Comparison of ENCODE assay signal across 19 cellular contexts in genomic region chr2:212032536-212033219, GRCh38.
A peak's percentile ranks its signal among the peaks of the same experiment; 100 is the strongest.
DNase-seq lines count a peak whose midpoint lies in the region; ATAC-seq, FAIRE-seq and TF ChIP-seq lines count a peak whose summit lies in the region.
"Had no signal": no experiment of that assay in that cellular context is flagged by ENCODE, and none has a peak within 500 bp of the region (broad histone marks: within the 10 kb centered on the region; RNA-seq: fewer than 3 reads in every experiment).

No MANE protein-coding gene starts in this region.

- H3K4me1 Mint-ChIP-seq in effector memory CD8-positive, alpha-beta T cell (ENCODE audit: low read depth in 2 of 2), result no peaks in the 10 kb centered on the region
- no peaks in the 10 kb centered on the region for H3K4me1 Mint-ChIP-seq in CD4-positive, alpha-beta T cell (ENCODE audit: low read depth)
- H3K4me1 Mint-ChIP-seq: T-cell had no signal

- TF ChIP-seq POLR2A in H54 (IDR thresholded peaks at IDR 0.05; ENCODE audit: low read depth, low read length) (no peak), endothelial cell of umbilical vein (IDR thresholded peaks at IDR 0.05; ENCODE audit: low read depth, low read length) (no peak)

- H3K4me1 ChIP-seq in PC-3 (ENCODE audit: insufficient read depth, low read length), result no peaks in the 10 kb centered on the region
- peaks cover 55% of the 10 kb centered on the region for H3K4me1 ChIP-seq in endothelial cell of umbilical vein (ENCODE audit: control insufficient read depth, extremely low read depth, insufficient read depth, low read length)
- H3K4me1 ChIP-seq: gastroesophageal sphincter, upper lobe of left lung had no signal

- dilution Hi-C loops in endothelial cell of umbilical vein (cut with MboI; ENCODE audit: extremely low pct_ligation_motif_present, low sequenced_read_pairs), result no loop called here

- peaks cover 0 to 11% of the 10 kb centered on the region in 2 donors for H3K9me3 Mint-ChIP-seq in effector memory CD8-positive, alpha-beta T cell
- H3K9me3 Mint-ChIP-seq in CD4-positive, alpha-beta T cell, result peaks cover 3% of the 10 kb centered on the region
- H3K9me3 Mint-ChIP-seq: dendritic cell treated with granulocyte-macrophage colony-stimulating factor and Interleukin-4, amounts not matched to agents 40 ng/mL and 50 ng/mL, for 4 days had no signal

- H3K9me2 ChIP-seq in PC-3 (replicated peaks; ENCODE audit: low read length), result no peaks in the 10 kb centered on the region

- H3K27ac ChIP-seq in PC-3 (ENCODE audit: low read length) (no peak overlapping the region), endothelial cell of umbilical vein (ENCODE audit: insufficient read depth, low read depth, low read length) (peak overlapping the region; percentile 82)
- H3K27ac ChIP-seq in CD4-positive, alpha-beta T cell (ENCODE audit: low read depth, low read length), result no peak overlapping the region
- H3K27ac ChIP-seq: gastroesophageal sphincter, PC-9, upper lobe of left lung had no signal

- no peaks in the 10 kb centered on the region for H3K9me1 ChIP-seq in endothelial cell of umbilical vein (replicated peaks; ENCODE audit: control insufficient read depth, extremely low read depth, insufficient read depth, low read length)

- CTCF ChIA-PET in PC-3 (lab: Charles Lee), result no interaction called here
- CTCF ChIA-PET in endothelial cell of umbilical vein (lab: Charles Lee), result interaction anchor here (1.2 to 3.0 kb wide), 5 partner anchors 11 to 154 kb away, joined by 3 to 11 read pairs (median 4); no protein-coding TSS in a partner anchor
- CTCF ChIA-PET in CD4-positive, alpha-beta T cell (lab: Charles Lee), result no interaction called here

- no peaks in the 10 kb centered on the region for H3F3A ChIP-seq in PC-3 (ENCODE audit: low read length, unreplicated experiment)

- no peaks in the 10 kb centered on the region for H3K36me3 Mint-ChIP-seq in effector memory CD8-positive, alpha-beta T cell (ENCODE audit: insufficient read depth)
- H3K36me3 Mint-ChIP-seq in CD4-positive, alpha-beta T cell (ENCODE audit: low read depth), result no peaks in the 10 kb centered on the region
- H3K36me3 Mint-ChIP-seq: T-cell had no signal

- H3K4me3 ChIP-seq in PC-3 (ENCODE audit: low read length) (no peak overlapping the region), endothelial cell of umbilical vein (replicated peaks in 1 of 3; ENCODE audit: insufficient read depth in 1 of 3, low read depth in 1 of 3, low read length in 3 of 3) (peak overlapping the region in 1 of 3 experiments; percentile 20), retinal pigment epithelial cell (ENCODE audit: low read length) (no peak overlapping the region)
- H3K4me3 ChIP-seq: BLaER1 treated with 17β-estradiol and CSF1 and Interleukin-3, amounts not matched to agents 10 nM and 100 nM; gastroesophageal sphincter; GM12878; PC-9; upper lobe of left lung had no signal

- H3K79me2 ChIP-seq in PC-3 (ENCODE audit: low read length) (no peaks in the 10 kb centered on the region), endothelial cell of umbilical vein (ENCODE audit: control insufficient read depth, insufficient read depth, low read length) (no peaks in the 10 kb centered on the region)

- H3K36me3 ChIP-seq in PC-3 (ENCODE audit: low read depth, low read length), result no peaks in the 10 kb centered on the region
- no peaks in the 10 kb centered on the region for H3K36me3 ChIP-seq in endothelial cell of umbilical vein (ENCODE audit: control insufficient read depth in 2 of 2, extremely low read depth in 1 of 2, insufficient read depth in 2 of 2, low read length in 2 of 2)
- H3K36me3 ChIP-seq: BLaER1 treated with 17β-estradiol and CSF1 and Interleukin-3, amounts not matched to agents 10 nM and 100 nM; gastroesophageal sphincter; upper lobe of left lung had no signal

- no peaks in the 10 kb centered on the region for H3K9me3 ChIP-seq in PC-3 (ENCODE audit: low read length)
- H3K9me3 ChIP-seq in endothelial cell of umbilical vein (replicated peaks; ENCODE audit: control insufficient read depth, insufficient read depth, low read length), result no peaks in the 10 kb centered on the region
- no peaks in the 10 kb centered on the region for H3K9me3 ChIP-seq in CD4-positive, alpha-beta T cell (ENCODE audit: control insufficient read depth, low read length)
- H3K9me3 ChIP-seq: BLaER1 treated with 17β-estradiol and CSF1 and Interleukin-3, amounts not matched to agents 10 nM and 100 nM; gastroesophageal sphincter; upper lobe of left lung had no signal

- ATAC-seq in PC-3, result peak; percentile 53
- ATAC-seq in effector memory CD8-positive, alpha-beta T cell (replicated peaks), result no peak
- ATAC-seq in CD4-positive, alpha-beta T cell (ENCODE audit: poor library complexity), result no peak
- ATAC-seq: gastroesophageal sphincter, T-cell had no signal

- DNase-seq in H54 (ENCODE audit: insufficient read length, low spot score) (no peak), PC-3 (peak; percentile 32), endothelial cell of umbilical vein (ENCODE audit: low read depth, low spot score) (peak; percentile 69), retinal pigment epithelial cell (ENCODE audit: low read depth) (peak; percentile 28), mucosa of gallbladder (ENCODE audit: low spot score) (no peak)
- DNase-seq in effector memory CD8-positive, alpha-beta T cell, result no peak
- no peak for DNase-seq in CD4-positive, alpha-beta T cell
- DNase-seq: activated CD4-positive, alpha-beta T cell treated with anti-CD3 and anti-CD28 coated beads for 1 hour; activated T-cell treated with anti-CD3 and anti-CD28 coated beads for 4 hours; DND-41; NCI-H1092; PC-9; T-cell; upper lobe of left lung had no signal

- POLR2A ChIA-PET in PC-3 (lab: Charles Lee; ENCODE audit: unreplicated experiment) (no interaction called here), endothelial cell of umbilical vein (lab: Charles Lee) (no interaction called here)
- POLR2A ChIA-PET in CD4-positive, alpha-beta T cell (lab: Charles Lee), result no interaction called here

- H4K20me1 ChIP-seq in PC-3 (ENCODE audit: low read length) (no peaks in the 10 kb centered on the region), endothelial cell of umbilical vein (replicated peaks; ENCODE audit: control insufficient read depth, extremely low read depth, insufficient read depth, low read length) (no peaks in the 10 kb centered on the region)
- H4K20me1 ChIP-seq: BLaER1 treated with 17β-estradiol and CSF1 and Interleukin-3, amounts not matched to agents 10 nM and 100 nM had no signal

- H3K27me3 ChIP-seq in PC-3 (ENCODE audit: low read length) (no peaks in the 10 kb centered on the region; the same call in 1 of the 2 replicates), endothelial cell of umbilical vein (ENCODE audit: control insufficient read depth in 2 of 2, insufficient read depth in 2 of 2, low read length in 2 of 2) (no peaks in the 10 kb centered on the region)
- no peaks in the 10 kb centered on the region for H3K27me3 ChIP-seq in CD4-positive, alpha-beta T cell (ENCODE audit: control insufficient read depth, insufficient read depth, low read length)
- H3K27me3 ChIP-seq: BLaER1 treated with 17β-estradiol and CSF1 and Interleukin-3, amounts not matched to agents 10 nM and 100 nM; gastroesophageal sphincter; upper lobe of left lung had no signal

- H3K4me2 ChIP-seq in PC-3 (ENCODE audit: low read length) (no peak overlapping the region), endothelial cell of umbilical vein (ENCODE audit: insufficient read depth, low read length) (peak overlapping the region; percentile 93)
- H3K4me2 ChIP-seq: PC-9 had no signal

- FAIRE-seq in H54 (lab: Jason Lieb, UNC), result peak; percentile 11
- peak; percentile 66 for FAIRE-seq in endothelial cell of umbilical vein (lab: Jason Lieb, UNC)
- FAIRE-seq: GM12878 had no signal

- BruUV-seq in PC-3 (replicated peaks; lab: Mats Ljungman, UMichigan) (no TSS peak), endothelial cell of umbilical vein (replicated peaks; lab: Mats Ljungman, UMichigan) (no TSS peak)

- H3K27me3 Mint-ChIP-seq in effector memory CD8-positive, alpha-beta T cell, result no peaks in the 10 kb centered on the region
- H3K27me3 Mint-ChIP-seq in CD4-positive, alpha-beta T cell, result no peaks in the 10 kb centered on the region
- H3K27me3 Mint-ChIP-seq: dendritic cell treated with granulocyte-macrophage colony-stimulating factor and Interleukin-4, amounts not matched to agents 40 ng/mL and 50 ng/mL, for 4 days; progenitor cell of endocrine pancreas; T-cell had no signal

- no peak overlapping the region for H3K4me3 Mint-ChIP-seq in effector memory CD8-positive, alpha-beta T cell
- H3K4me3 Mint-ChIP-seq in CD4-positive, alpha-beta T cell, result no peak overlapping the region
- H3K4me3 Mint-ChIP-seq: dendritic cell treated with granulocyte-macrophage colony-stimulating factor and Interleukin-4, amounts not matched to agents 40 ng/mL and 50 ng/mL, for 4 days; T-cell had no signal

- H2AFZ ChIP-seq in PC-3 (ENCODE audit: low read length) (no peak overlapping the region), endothelial cell of umbilical vein (ENCODE audit: low read depth, low read length) (peak overlapping the region; percentile 10)
- H2AFZ ChIP-seq: PC-9 had no signal

- TF ChIP-seq CTCF in PC-3 (conservative IDR thresholded peaks at IDR 0.05; ENCODE audit: low read depth, low read length) (no peak), endothelial cell of umbilical vein (IDR thresholded peaks at IDR 0.05; ENCODE audit: extremely low read depth in 1 of 2, insufficient read depth in 1 of 2, low read depth in 1 of 2, low read length in 2 of 2) (no peak), retinal pigment epithelial cell (conservative IDR thresholded peaks at IDR 0.05; ENCODE audit: low read depth, low read length) (no peak)
- TF ChIP-seq CTCF in CD4-positive, alpha-beta T cell (IDR thresholded peaks at IDR 0.05), result no peak

- no peak overlapping the region for H3K27ac Mint-ChIP-seq in effector memory CD8-positive, alpha-beta T cell
- no peak overlapping the region for H3K27ac Mint-ChIP-seq in CD4-positive, alpha-beta T cell
- H3K27ac Mint-ChIP-seq: dendritic cell treated with granulocyte-macrophage colony-stimulating factor and Interleukin-4, amounts not matched to agents 40 ng/mL and 50 ng/mL, for 4 days; progenitor cell of endocrine pancreas; T-cell had no signal

- intact Hi-C loops in PC-3 (cut with micrococcal nuclease), result loop anchor here (5.0 kb wide), 1 partner anchor 515 kb away; no protein-coding TSS in a partner anchor
- intact Hi-C loops in endothelial cell of umbilical vein (cut with micrococcal nuclease), result loop anchor here (1.0 to 5.0 kb wide), 5 partner anchors 20 to 505 kb away; partner anchors contain the start of gene ERBB4
- intact Hi-C loops in CD4-positive, alpha-beta T cell (cut with DNase I, micrococcal nuclease), result no loop called here

- H3K9ac ChIP-seq in PC-3 (ENCODE audit: low read length), result no peak overlapping the region
- peak overlapping the region; percentile 71 for H3K9ac ChIP-seq in endothelial cell of umbilical vein (replicated peaks; ENCODE audit: extremely low read depth, insufficient read depth, low read length)

TF ChIP-seq in endothelial cell of umbilical vein, 7 proteins besides CTCF, POLR2A, EP300 and RAD21 (continues in another document):
- TF ChIP-seq FOS (IDR thresholded peaks at IDR 0.05; ENCODE audit: borderline replicate concordance, insufficient read depth, low read length), result peak; percentile 70
- TF ChIP-seq, protein P1, sequence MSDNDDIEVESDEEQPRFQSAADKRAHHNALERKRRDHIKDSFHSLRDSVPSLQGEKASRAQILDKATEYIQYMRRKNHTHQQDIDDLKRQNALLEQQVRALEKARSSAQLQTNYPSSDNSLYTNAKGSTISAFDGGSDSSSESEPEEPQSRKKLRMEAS (IDR thresholded peaks at IDR 0.05; ENCODE audit: insufficient read depth, insufficient read length), result no peak

Comparison
In these comparisons a context has a peak if more than half of its experiments do, and no peak if none do; other contexts are left out.
1. DNase-seq: peak in PC-3 (single experiment), endothelial cell of umbilical vein (single experiment) and retinal pigment epithelial cell (single experiment); none in H54 (single experiment), effector memory CD8-positive, alpha-beta T cell (0 of 3), mucosa of gallbladder (single experiment) and CD4-positive, alpha-beta T cell (0 of 10).
2. intact Hi-C loops: an anchor here in PC-3 (5.0 kb wide) and endothelial cell of umbilical vein (1.0 to 5.0 kb wide); none called in CD4-positive, alpha-beta T cell.